ENCODE assay signal across 15 cellular contexts in the genomic region with DNA sequence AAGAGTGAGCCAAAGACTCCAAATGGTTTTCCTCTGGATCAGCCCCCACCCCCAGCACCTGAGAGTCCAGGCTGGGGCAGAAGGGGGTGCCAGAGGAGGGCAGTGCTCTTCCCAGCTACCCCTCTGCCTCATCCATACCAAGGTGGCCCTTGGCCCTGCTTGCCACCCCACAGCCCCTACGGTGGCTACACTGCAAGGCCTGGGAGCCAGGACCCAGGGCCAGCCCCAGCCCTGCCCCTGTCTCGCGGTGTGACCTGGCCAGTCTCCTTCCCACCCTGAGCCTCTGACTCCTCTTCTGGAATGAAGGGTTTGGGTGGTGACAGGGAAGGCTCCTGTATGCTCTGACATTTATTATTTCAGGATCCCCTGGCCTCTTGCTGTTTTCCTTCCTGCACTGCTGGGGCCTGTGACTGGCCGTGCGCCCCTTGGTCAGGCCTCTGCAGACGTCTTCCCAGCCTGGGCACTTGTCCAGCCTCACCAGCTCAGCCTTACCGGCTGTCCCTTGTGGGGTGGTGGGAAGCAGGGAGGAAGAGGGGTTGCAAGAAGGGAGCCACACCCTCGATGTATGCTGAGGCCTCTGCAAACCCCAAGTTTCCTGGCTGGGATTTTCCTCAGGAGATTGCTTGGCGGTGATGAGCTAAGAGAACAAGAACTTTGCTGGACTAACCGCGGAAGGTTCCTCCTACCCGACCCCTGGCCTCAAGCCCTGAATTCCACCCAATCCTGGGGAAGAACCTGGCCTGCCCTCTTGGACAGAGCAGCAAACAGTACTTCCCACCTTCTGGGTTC. TPM values are rescaled to one million over a fixed set of nuclear protein-coding genes. Genes with fewer than 3 reads are reported as not detected.
DNase-seq lines count a peak whose midpoint lies in the region; ATAC-seq, FAIRE-seq and TF ChIP-seq lines count a peak whose summit lies in the region.
"Had no signal": no experiment of that assay in that cellular context is flagged by ENCODE, and none has a peak within 500 bp of the region (broad histone marks: within the 10 kb centered on the region; RNA-seq: fewer than 3 reads in every experiment).

No MANE protein-coding gene starts in this region.

- H3K4me1 ChIP-seq in mammary epithelial cell (ENCODE audit: insufficient read depth, low read length), result peaks cover 38% of the 10 kb centered on the region
- peaks cover 20% of the 10 kb centered on the region for H3K4me1 ChIP-seq in right cardiac atrium (ENCODE audit: control insufficient read depth, insufficient read depth, low read length)
- H3K4me1 ChIP-seq in naive thymus-derived CD4-positive, alpha-beta T cell (ENCODE audit: control insufficient read depth in 2 of 2, insufficient read depth in 2 of 2, low read length in 2 of 2), result no peaks in the 10 kb centered on the region

- H3K27me3 Mint-ChIP-seq in naive thymus-derived CD4-positive, alpha-beta T cell, result no peaks in the 10 kb centered on the region

- ATAC-seq in right cardiac atrium, result peak; percentile 80 to 86
- ATAC-seq in naive thymus-derived CD4-positive, alpha-beta T cell, result no peak

- TF ChIP-seq CTCF in mammary epithelial cell (conservative IDR thresholded peaks at IDR 0.05 in 1 of 2, IDR thresholded peaks at IDR 0.05 in 1 of 2; ENCODE audit: extremely low read depth in 1 of 2, insufficient read depth in 1 of 2, low read depth in 1 of 2, low read length in 2 of 2), result no peak

- H3K27ac ChIP-seq in mammary epithelial cell (ENCODE audit: insufficient read depth, low read depth, low read length) (no peak overlapping the region), right cardiac atrium (ENCODE audit: low read length) (peak overlapping the region; percentile 73)
- H3K27ac ChIP-seq in naive thymus-derived CD4-positive, alpha-beta T cell (ENCODE audit: low read depth, low read length), result no peak overlapping the region
- H3K27ac ChIP-seq: RWPE1 had no signal

- no peak overlapping the region for H2AFZ ChIP-seq in mammary epithelial cell (ENCODE audit: low read depth, low read length)

- no TSS peak for BruUV-seq in mammary epithelial cell (replicated peaks; lab: Mats Ljungman, UMichigan)

- WGBS in mammary epithelial cell (ENCODE audit: low coverage, missing lambda C conversion rate), result 94% methylated on average over 10 of the region's 12 CpGs
- 31% methylated on average over 12 of the region's 12 CpGs for whole genome bisulfite sequencing in right cardiac atrium

- no peaks in the 10 kb centered on the region for H3K36me3 Mint-ChIP-seq in naive thymus-derived CD4-positive, alpha-beta T cell

- in situ Hi-C loops in mammary epithelial cell (cut with MboI; ENCODE audit: low sequenced_read_pairs in 2 of 2), result no loop called here

- POLR2A ChIA-PET in naive thymus-derived CD4-positive, alpha-beta T cell (lab: Charles Lee), result no interaction called here

- dilution Hi-C loops in mammary epithelial cell (cut with HindIII; ENCODE audit: low sequenced_read_pairs), result no loop called here

- FAIRE-seq in urothelium cell line (lab: Jason Lieb, UNC), result no peak

- intact Hi-C loops in mammary epithelial cell (cut with micrococcal nuclease), result no loop called here
- intact Hi-C loops in right cardiac atrium (cut with DNase I), result no loop called here
- intact Hi-C loops in naive thymus-derived CD4-positive, alpha-beta T cell (cut with micrococcal nuclease), result no loop called here

- no peaks in the 10 kb centered on the region for H3K27me3 ChIP-seq in mammary epithelial cell (ENCODE audit: insufficient read depth, low read length)
- H3K27me3 ChIP-seq in right cardiac atrium (ENCODE audit: control insufficient read depth, insufficient read depth), result no peaks in the 10 kb centered on the region
- no peaks in the 10 kb centered on the region for H3K27me3 ChIP-seq in naive thymus-derived CD4-positive, alpha-beta T cell (ENCODE audit: control insufficient read depth in 2 of 2, insufficient read depth in 2 of 2, low read length in 2 of 2)

- H3K4me3 ChIP-seq in mammary epithelial cell (replicated peaks in 1 of 3; ENCODE audit: insufficient read depth in 1 of 3, low read depth in 2 of 3, low read length in 3 of 3), result no peak overlapping the region
- no peak overlapping the region for H3K4me3 ChIP-seq in right cardiac atrium (ENCODE audit: low read length)
- no peak overlapping the region for H3K4me3 ChIP-seq in skeletal muscle cell (ENCODE audit: low read depth, low read length)
- H3K4me3 ChIP-seq in naive thymus-derived CD4-positive, alpha-beta T cell (ENCODE audit: low read length), result no peak overlapping the region
- H3K4me3 ChIP-seq: smooth muscle cell had no signal

- no peaks in the 10 kb centered on the region for H3K9me3 Mint-ChIP-seq in naive thymus-derived CD4-positive, alpha-beta T cell

- H3K9me3 ChIP-seq in mammary epithelial cell (replicated peaks; ENCODE audit: insufficient read depth, low read length) (no peaks in the 10 kb centered on the region), right cardiac atrium (ENCODE audit: control insufficient read depth, low read length) (no peaks in the 10 kb centered on the region)
- H3K9me3 ChIP-seq in naive thymus-derived CD4-positive, alpha-beta T cell (ENCODE audit: control insufficient read depth in 2 of 3, low read length in 3 of 3), result no peaks in the 10 kb centered on the region

- no peaks in the 10 kb centered on the region for H3K4me1 Mint-ChIP-seq in naive thymus-derived CD4-positive, alpha-beta T cell

- peak; percentile 81 for DNase-seq in EL
- DNase-seq in mammary epithelial cell, result peak; percentile 63
- DNase-seq in right cardiac atrium, result peak; percentile 88 to 90 (median 89)
- DNase-seq in skeletal muscle cell (ENCODE audit: low read depth), result peak; percentile 90
- DNase-seq in NCI-H748 (lab: John Stamatoyannopoulos, UW; ENCODE audit: unreplicated experiment), result no peak
- no peak for DNase-seq in urothelium cell line (ENCODE audit: low spot score)
- no peak for DNase-seq in naive thymus-derived CD4-positive, alpha-beta T cell
- no peak for DNase-seq in GDM1 (lab: John Stamatoyannopoulos, UW)
- DNase-seq: activated T-cell treated with anti-CD3 and anti-CD28 coated beads, Interleukin-2, amount 50 U/mL, for 1 hour; cortex of kidney; GF-D8; midbrain; stimulated activated CD8-positive, alpha-beta memory T cell treated with anti-CD3 and anti-CD28 coated beads, Interleukin-4, amount 100 ng/mL, for 48 hours had no signal

- no peak overlapping the region for H3K9ac ChIP-seq in mammary epithelial cell (ENCODE audit: insufficient read depth, low read length)

- no peak overlapping the region for H3K4me2 ChIP-seq in mammary epithelial cell (ENCODE audit: insufficient read depth, low read depth, low read length)
- H3K4me2 ChIP-seq: smooth muscle cell had no signal

- CTCF ChIA-PET in mammary epithelial cell (lab: Charles Lee; ENCODE audit: low non-redundant PET), result no interaction called here
- CTCF ChIA-PET in naive thymus-derived CD4-positive, alpha-beta T cell (lab: Charles Lee), result no interaction called here

- H3K27ac Mint-ChIP-seq in naive thymus-derived CD4-positive, alpha-beta T cell, result no peak overlapping the region

- no peaks in the 10 kb centered on the region for H3K36me3 ChIP-seq in mammary epithelial cell (ENCODE audit: insufficient read depth, low read length)
- no peaks in the 10 kb centered on the region for H3K36me3 ChIP-seq in naive thymus-derived CD4-positive, alpha-beta T cell (ENCODE audit: control insufficient read depth in 2 of 3, insufficient read depth in 3 of 3, low read length in 3 of 3)

- H3K4me3 Mint-ChIP-seq in naive thymus-derived CD4-positive, alpha-beta T cell, result no peak overlapping the region

- no peaks in the 10 kb centered on the region for H3K79me2 ChIP-seq in mammary epithelial cell (ENCODE audit: insufficient read depth, low read length)

- H4K20me1 ChIP-seq in mammary epithelial cell (ENCODE audit: insufficient read depth, low read length), result no peaks in the 10 kb centered on the region

RNA-seq across cellular contexts. Expression of a gene that starts 13.5 kb away (rescaled TPM):
- total RNA-seq in mammary epithelial cell, result 10 to 100 TPM; 11.8 to 22.0 TPM
- 11.1 TPM for polyA plus RNA-seq in mammary epithelial cell
- 24.1 TPM for polyA minus RNA-seq in mammary epithelial cell
- total RNA-seq in right cardiac atrium, result 10 to 100 TPM; 31.4 to 45.2 (median 34.1) TPM
- polyA plus RNA-seq in right cardiac atrium, result 34.2 TPM
- total RNA-seq in naive thymus-derived CD4-positive, alpha-beta T cell, result 1 to 10 TPM in 4 of 5 experiments, under 1 TPM in 1; 0.12 to 8.8 (median 1.7) TPM
- under 1 TPM; 0.26 to 0.47 TPM for polyA plus RNA-seq in naive thymus-derived CD4-positive, alpha-beta T cell

RNA-seq across cellular contexts. Expression of a gene that starts 45.9 kb away (rescaled TPM):
- 1 to 10 TPM in 1 of 2 donors, under 1 TPM in 1; 0.24 to 1.5 TPM for total RNA-seq in mammary epithelial cell
- polyA plus RNA-seq in mammary epithelial cell, result 0.56 TPM
- polyA minus RNA-seq in mammary epithelial cell, result not detected
- total RNA-seq in right cardiac atrium, result 10 to 100 TPM; 36.4 to 79.5 (median 49.1) TPM
- polyA plus RNA-seq in right cardiac atrium, result 48.7 TPM
- 10 to 100 TPM; 20.2 to 59.2 (median 49.3) TPM for total RNA-seq in naive thymus-derived CD4-positive, alpha-beta T cell
- polyA plus RNA-seq in naive thymus-derived CD4-positive, alpha-beta T cell, result 10 to 100 TPM; 34.4 to 57.2 TPM

Comparison
In these comparisons a context has a peak if more than half of its experiments do, and no peak if none do; other contexts are left out.
1. DNase-seq: peak in EL (single experiment), mammary epithelial cell (single experiment), right cardiac atrium (3 of 3) and skeletal muscle cell (single experiment); none in NCI-H748 (single experiment), urothelium cell line (single experiment), naive thymus-derived CD4-positive, alpha-beta T cell (0 of 9) and GDM1 (single experiment).
2. RNA of a gene that starts 45.9 kb away (total RNA-seq): 36.4 to 79.5 TPM in right cardiac atrium and 20.2 to 59.2 TPM in naive thymus-derived CD4-positive, alpha-beta T cell; 0.24 to 1.5 TPM in mammary epithelial cell; every median in the first group is over 4 times any median in the second.